ENCODE assay signal across 9 cellular contexts in genomic region chr16:2149630-2150417, GRCh38. TPM values are rescaled to one million over a fixed set of nuclear protein-coding genes. Genes with fewer than 3 reads are reported as not detected.
DNase-seq lines count a peak whose midpoint lies in the region; ATAC-seq and FAIRE-seq lines count a peak whose summit lies in the region.
"Had no signal": no experiment of that assay in that cellular context is flagged by ENCODE, and none has a peak within 500 bp of the region (broad histone marks: within the 10 kb centered on the region; RNA-seq: fewer than 3 reads in every experiment).

No MANE protein-coding gene starts in this region.

- no peak for ATAC-seq in stimulated activated effector memory CD8-positive, alpha-beta T cell treated with anti-CD3 and anti-CD28 coated beads, Interleukin-12 subunit alpha, Interleukin-12 subunit beta, amount 100 ng/mL, for 72 hours
- ATAC-seq in HG02571 (IDR thresholded peaks at IDR 0.05; ENCODE audit: unreplicated experiment) = no peak
- ATAC-seq in GM21717 (IDR thresholded peaks at IDR 0.05; ENCODE audit: unreplicated experiment) = no peak
- no peak for ATAC-seq in GM18502 (IDR thresholded peaks at IDR 0.05; ENCODE audit: poor library complexity, unreplicated experiment)

- FAIRE-seq in RCC 7860 (lab: Jason Lieb, UNC) = no peak
- FAIRE-seq: HTR-8/SVneo had no signal

- no peak overlapping the region for H3K4me3 Mint-ChIP-seq in activated CD4-positive, alpha-beta memory T cell treated with anti-CD3 and anti-CD28 coated beads for 36 hours
- H3K4me3 Mint-ChIP-seq in activated CD4-positive, alpha-beta memory T cell treated with anti-CD3 and anti-CD28 coated beads, Interleukin-2, amount 10 ng/mL, durations not matched to agents 7 days and 5 days = no peak overlapping the region
- peak overlapping the region; percentile 55 for H3K4me3 Mint-ChIP-seq in stimulated activated effector memory CD8-positive, alpha-beta T cell treated with anti-CD3 and anti-CD28 coated beads, Interleukin-12 subunit alpha, Interleukin-12 subunit beta, amount 100 ng/mL, for 72 hours

- H3K36me3 Mint-ChIP-seq in activated CD4-positive, alpha-beta memory T cell treated with anti-CD3 and anti-CD28 coated beads for 36 hours = peaks cover 35% of the 10 kb centered on the region
- H3K36me3 Mint-ChIP-seq in activated CD4-positive, alpha-beta memory T cell treated with anti-CD3 and anti-CD28 coated beads, Interleukin-2, amount 10 ng/mL, durations not matched to agents 7 days and 5 days (ENCODE audit: low read depth) = peaks cover 27% of the 10 kb centered on the region
- H3K36me3 Mint-ChIP-seq in stimulated activated effector memory CD8-positive, alpha-beta T cell treated with anti-CD3 and anti-CD28 coated beads, Interleukin-12 subunit alpha, Interleukin-12 subunit beta, amount 100 ng/mL, for 72 hours = peaks cover 51% of the 10 kb centered on the region

- CTCF ChIA-PET in activated CD4-positive, alpha-beta memory T cell treated with anti-CD3 and anti-CD28 coated beads for 36 hours (lab: Charles Lee) = interaction anchor here (1.4 kb wide), 1 partner anchor 146 kb away, joined by 4 read pairs; no protein-coding TSS in a partner anchor
- CTCF ChIA-PET in activated CD4-positive, alpha-beta memory T cell treated with anti-CD3 and anti-CD28 coated beads, Interleukin-2, amount 10 ng/mL, durations not matched to agents 7 days and 5 days (lab: Charles Lee) = interaction anchor here (1.8 kb wide), 1 partner anchor 10 kb away, joined by 11 read pairs; no protein-coding TSS in a partner anchor

- peaks cover 27% of the 10 kb centered on the region for H3K4me1 Mint-ChIP-seq in activated CD4-positive, alpha-beta memory T cell treated with anti-CD3 and anti-CD28 coated beads for 36 hours (ENCODE audit: low read depth)
- peaks cover 41% of the 10 kb centered on the region for H3K4me1 Mint-ChIP-seq in activated CD4-positive, alpha-beta memory T cell treated with anti-CD3 and anti-CD28 coated beads, Interleukin-2, amount 10 ng/mL, durations not matched to agents 7 days and 5 days
- peaks cover 22% of the 10 kb centered on the region for H3K4me1 Mint-ChIP-seq in stimulated activated effector memory CD8-positive, alpha-beta T cell treated with anti-CD3 and anti-CD28 coated beads, Interleukin-12 subunit alpha, Interleukin-12 subunit beta, amount 100 ng/mL, for 72 hours

- intact Hi-C loops in activated CD4-positive, alpha-beta memory T cell treated with anti-CD3 and anti-CD28 coated beads for 36 hours (cut with micrococcal nuclease) = no loop called here

- H3K27me3 Mint-ChIP-seq in activated CD4-positive, alpha-beta memory T cell treated with anti-CD3 and anti-CD28 coated beads for 36 hours = no peaks in the 10 kb centered on the region
- H3K27me3 Mint-ChIP-seq in activated CD4-positive, alpha-beta memory T cell treated with anti-CD3 and anti-CD28 coated beads, Interleukin-2, amount 10 ng/mL, durations not matched to agents 7 days and 5 days = no peaks in the 10 kb centered on the region

- H3K27ac Mint-ChIP-seq in activated CD4-positive, alpha-beta memory T cell treated with anti-CD3 and anti-CD28 coated beads for 36 hours = no peak overlapping the region
- H3K27ac Mint-ChIP-seq in activated CD4-positive, alpha-beta memory T cell treated with anti-CD3 and anti-CD28 coated beads, Interleukin-2, amount 10 ng/mL, durations not matched to agents 7 days and 5 days = no peak overlapping the region
- no peak overlapping the region for H3K27ac Mint-ChIP-seq in stimulated activated effector memory CD8-positive, alpha-beta T cell treated with anti-CD3 and anti-CD28 coated beads, Interleukin-12 subunit alpha, Interleukin-12 subunit beta, amount 100 ng/mL, for 72 hours

- peak; percentile 23 for DNase-seq in activated CD4-positive, alpha-beta memory T cell treated with anti-CD3 and anti-CD28 coated beads for 36 hours
- DNase-seq in activated CD4-positive, alpha-beta memory T cell treated with anti-CD3 and anti-CD28 coated beads, Interleukin-2, amount 10 ng/mL, durations not matched to agents 7 days and 5 days = no peak
- peak; percentile 37 for DNase-seq in RCC 7860 (ENCODE audit: low spot score)
- DNase-seq in epithelial cell of prostate (ENCODE audit: low read depth, low spot score) = no peak
- no peak for DNase-seq in stimulated activated effector memory CD8-positive, alpha-beta T cell treated with anti-CD3 and anti-CD28 coated beads, Interleukin-12 subunit alpha, Interleukin-12 subunit beta, amount 100 ng/mL, for 72 hours (ENCODE audit: low spot score in 2 of 2)

- no peaks in the 10 kb centered on the region for H3K9me3 Mint-ChIP-seq in activated CD4-positive, alpha-beta memory T cell treated with anti-CD3 and anti-CD28 coated beads for 36 hours
- H3K9me3 Mint-ChIP-seq in activated CD4-positive, alpha-beta memory T cell treated with anti-CD3 and anti-CD28 coated beads, Interleukin-2, amount 10 ng/mL, durations not matched to agents 7 days and 5 days = no peaks in the 10 kb centered on the region
- no peaks in the 10 kb centered on the region for H3K9me3 Mint-ChIP-seq in stimulated activated effector memory CD8-positive, alpha-beta T cell treated with anti-CD3 and anti-CD28 coated beads, Interleukin-12 subunit alpha, Interleukin-12 subunit beta, amount 100 ng/mL, for 72 hours

- H3K27ac ChIP-seq in epithelial cell of prostate = peak overlapping the region; percentile 90

- POLR2A ChIA-PET in activated CD4-positive, alpha-beta memory T cell treated with anti-CD3 and anti-CD28 coated beads for 36 hours (lab: Charles Lee) = no interaction called here
- POLR2A ChIA-PET in activated CD4-positive, alpha-beta memory T cell treated with anti-CD3 and anti-CD28 coated beads, Interleukin-2, amount 10 ng/mL, durations not matched to agents 7 days and 5 days (lab: Charles Lee) = interaction anchor here (0.9 to 1.7 kb wide), 2 partner anchors 185 to 189 kb away, joined by 3 to 4 read pairs; partner anchors contain the start of gene RPS2

RNA-seq across cellular contexts. Expression of gene RAB26, which starts 1.4 kb away (rescaled TPM):
- total RNA-seq in activated CD4-positive, alpha-beta memory T cell treated with anti-CD3 and anti-CD28 coated beads for 36 hours = under 1 TPM in 1 of 2 experiments, not detected in 1; 0.33 TPM
- 1 to 10 TPM in 1 of 2 experiments, under 1 TPM in 1; 0.83 to 1.1 TPM for total RNA-seq in activated CD4-positive, alpha-beta memory T cell treated with anti-CD3 and anti-CD28 coated beads, Interleukin-2, amount 10 ng/mL, durations not matched to agents 7 days and 5 days

RNA-seq across cellular contexts. Expression of gene TRAF7, which starts 5.8 kb away (rescaled TPM):
- 10 to 100 TPM; 77.1 to 80.3 TPM for total RNA-seq in activated CD4-positive, alpha-beta memory T cell treated with anti-CD3 and anti-CD28 coated beads for 36 hours
- 10 to 100 TPM; 57.3 to 60.3 TPM for total RNA-seq in activated CD4-positive, alpha-beta memory T cell treated with anti-CD3 and anti-CD28 coated beads, Interleukin-2, amount 10 ng/mL, durations not matched to agents 7 days and 5 days

RNA-seq across cellular contexts. Expression of gene PKD1, which starts 14.1 kb away (rescaled TPM):
- total RNA-seq in activated CD4-positive, alpha-beta memory T cell treated with anti-CD3 and anti-CD28 coated beads for 36 hours = 10 to 100 TPM; 56.7 to 59.4 TPM
- total RNA-seq in activated CD4-positive, alpha-beta memory T cell treated with anti-CD3 and anti-CD28 coated beads, Interleukin-2, amount 10 ng/mL, durations not matched to agents 7 days and 5 days = 10 to 100 TPM; 60.5 to 69.6 TPM

RNA-seq across cellular contexts. Expression of gene CASKIN1, which starts 46.6 kb away (rescaled TPM):
- under 1 TPM; 0.36 to 0.83 TPM for total RNA-seq in activated CD4-positive, alpha-beta memory T cell treated with anti-CD3 and anti-CD28 coated beads for 36 hours
- 1 to 10 TPM in 1 of 2 experiments, under 1 TPM in 1; 0.18 to 1.4 TPM for total RNA-seq in activated CD4-positive, alpha-beta memory T cell treated with anti-CD3 and anti-CD28 coated beads, Interleukin-2, amount 10 ng/mL, durations not matched to agents 7 days and 5 days

RNA-seq across cellular contexts. Expression of gene MLST8, which starts 55.4 kb away (rescaled TPM):
- total RNA-seq in activated CD4-positive, alpha-beta memory T cell treated with anti-CD3 and anti-CD28 coated beads for 36 hours = 10 to 100 TPM; 49.7 to 50.4 TPM
- total RNA-seq in activated CD4-positive, alpha-beta memory T cell treated with anti-CD3 and anti-CD28 coated beads, Interleukin-2, amount 10 ng/mL, durations not matched to agents 7 days and 5 days = 10 to 100 TPM; 32.6 to 33.7 TPM

Comparison
In these comparisons a context has a peak if more than half of its experiments do, and no peak if none do; other contexts are left out.
1. DNase-seq: peak in activated CD4-positive, alpha-beta memory T cell treated with anti-CD3 and anti-CD28 coated beads for 36 hours (single experiment) and RCC 7860 (single experiment); none in activated CD4-positive, alpha-beta memory T cell treated with anti-CD3 and anti-CD28 coated beads, Interleukin-2, amount 10 ng/mL, durations not matched to agents 7 days and 5 days (single experiment), epithelial cell of prostate (single experiment) and stimulated activated effector memory CD8-positive, alpha-beta T cell treated with anti-CD3 and anti-CD28 coated beads, Interleukin-12 subunit alpha, Interleukin-12 subunit beta, amount 100 ng/mL, for 72 hours (0 of 2).